In genomic region chr2:39466311-39466710, GRCh38 we compare ENCODE assay signal across 30 cellular contexts.
"Had no signal": no experiment of that assay in that cellular context is flagged by ENCODE, and none has a peak within 500 bp of the region (broad histone marks: within the 10 kb centered on the region; RNA-seq: fewer than 3 reads in every experiment).

No MANE protein-coding gene starts in this region.

- H3K4me1 Mint-ChIP-seq: natural killer cell had no signal

- H3K4me3 Mint-ChIP-seq: naive thymus-derived CD4-positive, alpha-beta T cell; natural killer cell; nephron; neural progenitor cell; stimulated activated memory B cell treated with anti-CD40 and anti-IgM and Interleukin-4, amounts not matched to agents 10 μg/mL and 1 μg/mL and 100 μg/mL, for 72 hours; type B pancreatic cell had no signal

- DNase-seq: naive thymus-derived CD4-positive, alpha-beta T cell; natural killer cell; occipital lobe; ovary; posterior cingulate gyrus; psoas muscle; right cardiac atrium; right lobe of liver; sigmoid colon; spleen; stimulated activated CD4-positive, alpha-beta T cell treated with anti-CD3 and anti-CD28 coated beads, Interleukin-12 subunit alpha, Interleukin-12 subunit beta, amount 100 ng/mL, for 4 hours; stimulated activated CD4-positive, alpha-beta T cell treated with anti-CD3 and anti-CD28 coated beads, Interleukin-1b, Interleukin-23, amount 100 ng/mL, for 48 hours; stimulated activated CD4-positive, alpha-beta T cell treated with anti-CD3 and anti-CD28 coated beads, Interleukin-4, amount 100 ng/mL, for 1 hour; stimulated activated CD4-positive, alpha-beta T cell treated with anti-CD3 and anti-CD28 coated beads, Interleukin-4, amount 100 ng/mL, for 4 hours; stimulated activated CD8-positive, alpha-beta memory T cell treated with anti-CD3 and anti-CD28 coated beads, Interleukin-4, amount 100 ng/mL, for 48 hours; stimulated activated naive CD4-positive, alpha-beta T cell; stimulated activated naive CD8-positive, alpha-beta T cell treated with anti-CD3 and anti-CD28 coated beads, Interleukin-15, amount 100 ng/mL, for 72 hours; stimulated activated naive CD8-positive, alpha-beta T cell treated with anti-CD3 and anti-CD28 coated beads, Interleukin-15, Interleukin-2, amounts not matched to agents 100 U/mL and 50 U/mL, for 24 hours; thyroid gland; upper lobe of right lung; uterus had no signal

- H2AFZ ChIP-seq: neural progenitor cell, parathyroid adenoma had no signal

- H3K4me3 ChIP-seq: neural progenitor cell, ovary, psoas muscle, right lobe of liver, sigmoid colon, smooth muscle cell, spleen, thoracic aorta, thyroid gland, tibial nerve, upper lobe of right lung, uterus had no signal

- H3K4me2 ChIP-seq: neural progenitor cell, smooth muscle cell had no signal

- H3K36me3 Mint-ChIP-seq: natural killer cell; neural progenitor cell; stimulated activated memory B cell treated with anti-CD40 and anti-IgM and Interleukin-4, amounts not matched to agents 10 μg/mL and 1 μg/mL and 100 μg/mL, for 72 hours had no signal

- H3K79me2 ChIP-seq: parathyroid adenoma had no signal

- H3K9ac ChIP-seq: neural progenitor cell, parathyroid adenoma had no signal

- H3K36me3 ChIP-seq: neural progenitor cell, ovary, right lobe of liver, sigmoid colon, spleen, thoracic aorta, thyroid gland, tibial nerve, upper lobe of right lung, uterus had no signal

- H3K9me3 Mint-ChIP-seq: naive thymus-derived CD4-positive, alpha-beta T cell; natural killer cell; nephron; stimulated activated memory B cell treated with anti-CD40 and anti-IgM and Interleukin-4, amounts not matched to agents 10 μg/mL and 1 μg/mL and 100 μg/mL, for 72 hours; stimulated activated naive CD8-positive, alpha-beta T cell treated with anti-CD3 and anti-CD28 coated beads, Interleukin-15, amount 100 ng/mL, for 72 hours had no signal

- H3K27ac Mint-ChIP-seq: naive thymus-derived CD4-positive, alpha-beta T cell; natural killer cell; neural progenitor cell; progenitor cell of endocrine pancreas had no signal

- H3K9me3 ChIP-seq: ovary, psoas muscle, right lobe of liver, sigmoid colon, spleen, thoracic aorta, thyroid gland, tibial nerve, upper lobe of right lung, uterus had no signal

- ATAC-seq: naive thymus-derived CD4-positive, alpha-beta T cell; natural killer cell; psoas muscle; right cardiac atrium; right lobe of liver; stimulated activated memory B cell treated with anti-CD40 and anti-IgM and Interleukin-4, amounts not matched to agents 10 μg/mL and 1 μg/mL and 100 μg/mL, for 72 hours; stimulated activated naive CD8-positive, alpha-beta T cell treated with anti-CD3 and anti-CD28 coated beads, Interleukin-15, amount 100 ng/mL, for 72 hours; stimulated activated naive CD8-positive, alpha-beta T cell treated with anti-CD3 and anti-CD28 coated beads, Interleukin-15, Interleukin-2, amounts not matched to agents 100 U/mL and 50 U/mL, for 24 hours; upper lobe of right lung had no signal

- H3K27ac ChIP-seq: neural progenitor cell, ovary, parathyroid adenoma, psoas muscle, right lobe of liver, upper lobe of right lung, uterus had no signal

- H3K27me3 Mint-ChIP-seq: naive thymus-derived CD4-positive, alpha-beta T cell; progenitor cell of endocrine pancreas; stimulated activated memory B cell treated with anti-CD40 and anti-IgM and Interleukin-4, amounts not matched to agents 10 μg/mL and 1 μg/mL and 100 μg/mL, for 72 hours; stimulated activated naive CD8-positive, alpha-beta T cell treated with anti-CD3 and anti-CD28 coated beads, Interleukin-15, amount 100 ng/mL, for 72 hours; type B pancreatic cell had no signal

- H3K27me3 ChIP-seq: neural progenitor cell, ovary, right lobe of liver, sigmoid colon, spleen, thyroid gland, tibial nerve, upper lobe of right lung, uterus had no signal
